In the genomic region with DNA sequence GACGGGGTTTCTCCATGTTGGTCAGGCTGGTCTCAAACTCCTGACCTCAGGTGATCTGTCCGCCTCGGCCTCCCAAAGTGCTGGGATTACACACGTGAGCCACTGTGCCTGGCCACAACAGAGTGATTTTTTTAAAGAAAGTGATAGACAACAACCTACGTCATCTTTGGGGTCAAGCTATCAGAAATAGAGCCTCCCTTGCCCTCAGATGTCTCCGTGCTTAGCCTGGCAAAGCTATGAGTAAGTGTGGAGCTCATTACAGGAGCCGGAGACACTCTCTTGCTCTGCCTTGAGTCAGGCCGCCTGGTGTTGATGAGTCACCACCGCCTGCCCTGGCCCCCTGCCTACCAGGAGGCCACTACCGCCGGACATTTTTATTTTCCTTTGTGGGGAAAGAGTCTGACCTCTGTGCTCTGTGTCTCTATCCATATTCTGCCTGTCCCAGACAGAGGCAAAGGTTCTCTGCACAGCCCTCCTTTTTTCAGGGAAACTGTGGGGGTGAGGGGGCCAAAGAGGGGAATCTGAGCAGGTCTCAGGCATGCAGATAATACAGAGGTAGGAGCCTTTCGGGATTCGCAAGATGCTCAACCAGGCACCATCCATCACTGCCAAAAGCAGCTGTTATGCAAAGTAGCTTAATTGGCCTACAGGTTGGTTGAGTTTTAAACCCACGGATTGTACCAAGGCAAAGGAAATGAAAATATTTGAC, we compare ENCODE assay signal across 9 cellular contexts.
DNase-seq lines count a peak whose midpoint lies in the region; ATAC-seq and TF ChIP-seq lines count a peak whose summit lies in the region.
"Had no signal": no experiment of that assay in that cellular context is flagged by ENCODE, and none has a peak within 500 bp of the region (broad histone marks: within the 10 kb centered on the region; RNA-seq: fewer than 3 reads in every experiment).

No MANE protein-coding gene starts in this region.

- H3K36me3 ChIP-seq in adrenal gland (replicated peaks in 1 of 2), result no peaks in the 10 kb centered on the region
- H3K36me3 ChIP-seq in right atrium auricular region, result no peaks in the 10 kb centered on the region

- no peak overlapping the region for H3K27ac Mint-ChIP-seq in activated T-helper 2 cell treated with anti-CD3 and anti-CD28 coated beads, Interferon-gamma antibody, Interleukin-2, Interleukin-4, amounts not matched to agents 10 μg/mL and 5 μg/mL and 100 μg/mL, durations not matched to agents 14 hours and 24 hours and 36 hours

- H3K27ac ChIP-seq in adrenal gland (peak overlapping the region; percentile 61 to 96 (median 80)), right atrium auricular region (peak overlapping the region; percentile 81 to 90), skin epidermis (peak overlapping the region in 20 of 21 experiments; percentile 1 to 77 (median 62))
- H3K27ac ChIP-seq: C4-2B had no signal

- 24 to 38% (median 28%) methylated on average over 12 to 14 of the region's 14 CpGs for WGBS in adrenal gland, 4 donors

- H3K4me1 ChIP-seq in adrenal gland (replicated peaks in 1 of 2) (peaks cover 12 to 57% of the 10 kb centered on the region in 2 donors), right atrium auricular region (peaks cover 0 to 45% of the 10 kb centered on the region in 2 donors)

- H3K9me3 Mint-ChIP-seq in activated T-helper 2 cell treated with anti-CD3 and anti-CD28 coated beads, Interferon-gamma antibody, Interleukin-2, Interleukin-4, amounts not matched to agents 10 μg/mL and 5 μg/mL and 100 μg/mL, durations not matched to agents 14 hours and 24 hours and 36 hours, result no peaks in the 10 kb centered on the region

- no peaks in the 10 kb centered on the region for H3K27me3 Mint-ChIP-seq in activated T-helper 2 cell treated with anti-CD3 and anti-CD28 coated beads, Interferon-gamma antibody, Interleukin-2, Interleukin-4, amounts not matched to agents 10 μg/mL and 5 μg/mL and 100 μg/mL, durations not matched to agents 14 hours and 24 hours and 36 hours (ENCODE audit: low read depth)

- H3K4me3 ChIP-seq in adrenal gland, result no peak overlapping the region
- no peak overlapping the region for H3K4me3 ChIP-seq in right atrium auricular region
- no peak overlapping the region for H3K4me3 ChIP-seq in skin epidermis

- H3K36me3 Mint-ChIP-seq in activated T-helper 2 cell treated with anti-CD3 and anti-CD28 coated beads, Interferon-gamma antibody, Interleukin-2, Interleukin-4, amounts not matched to agents 10 μg/mL and 5 μg/mL and 100 μg/mL, durations not matched to agents 14 hours and 24 hours and 36 hours (ENCODE audit: low read depth), result no peaks in the 10 kb centered on the region

- H3K27me3 ChIP-seq in adrenal gland (no peaks in the 10 kb centered on the region), right atrium auricular region (no peaks in the 10 kb centered on the region)

- TF ChIP-seq POLR2A in adrenal gland (IDR thresholded peaks at IDR 0.05), result peak in 1 of 2 donors; percentile 70

- no peak overlapping the region for H3K4me3 Mint-ChIP-seq in activated T-helper 2 cell treated with anti-CD3 and anti-CD28 coated beads, Interferon-gamma antibody, Interleukin-2, Interleukin-4, amounts not matched to agents 10 μg/mL and 5 μg/mL and 100 μg/mL, durations not matched to agents 14 hours and 24 hours and 36 hours (ENCODE audit: low read depth)

- no peak for ATAC-seq in GM21737 (IDR thresholded peaks at IDR 0.05; ENCODE audit: unreplicated experiment)

- TF ChIP-seq CTCF in adrenal gland (IDR thresholded peaks at IDR 0.05), result peak in 2 of 6 experiments; percentile 8 to 22
- no peak for TF ChIP-seq CTCF in right atrium auricular region (IDR thresholded peaks at IDR 0.05)

- H3K4me1 Mint-ChIP-seq in activated T-helper 2 cell treated with anti-CD3 and anti-CD28 coated beads, Interferon-gamma antibody, Interleukin-2, Interleukin-4, amounts not matched to agents 10 μg/mL and 5 μg/mL and 100 μg/mL, durations not matched to agents 14 hours and 24 hours and 36 hours (ENCODE audit: low read depth), result no peaks in the 10 kb centered on the region

- H3K9me3 ChIP-seq in adrenal gland (replicated peaks in 1 of 3) (no peaks in the 10 kb centered on the region), right atrium auricular region (no peaks in the 10 kb centered on the region)

- intact Hi-C loops in adrenal gland (cut with DNase I), result loop anchor here (5.0 to 10.0 kb wide), 2 partner anchors 128 to 140 kb away; no protein-coding TSS in a partner anchor
- intact Hi-C loops in activated T-helper 2 cell treated with anti-CD3 and anti-CD28 coated beads, Interferon-gamma antibody, Interleukin-2, Interleukin-4, amounts not matched to agents 10 μg/mL and 5 μg/mL and 100 μg/mL, durations not matched to agents 14 hours and 24 hours and 36 hours (cut with micrococcal nuclease), result no loop called here

- DNase-seq in SIG-M5 treated with dmso at 0.1 percent for 504 hours (lab: John Stamatoyannopoulos, UW; ENCODE audit: unreplicated experiment) (peak; percentile 58), SIG-M5 (lab: John Stamatoyannopoulos, UW) (no peak), adrenal gland (peak; percentile 93 to 98 (median 97)), right atrium auricular region (ENCODE audit: low spot score) (peak; percentile 93), NCI-H2107 treated with DMSO at 0.1 percent for 48 hours (lab: John Stamatoyannopoulos, UW; ENCODE audit: unreplicated experiment) (no peak)
- no peak for DNase-seq in activated T-helper 2 cell treated with anti-CD3 and anti-CD28 coated beads, Interferon-gamma antibody, Interleukin-2, Interleukin-4, amounts not matched to agents 10 μg/mL and 5 μg/mL and 100 μg/mL, durations not matched to agents 14 hours and 24 hours and 36 hours (ENCODE audit: low spot score)

Comparison
In these comparisons a context has a peak if more than half of its experiments do, and no peak if none do; other contexts are left out.
1. DNase-seq: peak in SIG-M5 treated with dmso at 0.1 percent for 504 hours (single experiment), adrenal gland (7 of 7) and right atrium auricular region (single experiment); none in SIG-M5 (single experiment), NCI-H2107 treated with DMSO at 0.1 percent for 48 hours (single experiment) and activated T-helper 2 cell treated with anti-CD3 and anti-CD28 coated beads, Interferon-gamma antibody, Interleukin-2, Interleukin-4, amounts not matched to agents 10 μg/mL and 5 μg/mL and 100 μg/mL, durations not matched to agents 14 hours and 24 hours and 36 hours (single experiment).
2. Peak in every context shown above with its lines, with median percentiles within 50 percentile points of each other: H3K27ac ChIP-seq.